ENCODE assay signal across 36 cellular contexts in the genomic region with DNA sequence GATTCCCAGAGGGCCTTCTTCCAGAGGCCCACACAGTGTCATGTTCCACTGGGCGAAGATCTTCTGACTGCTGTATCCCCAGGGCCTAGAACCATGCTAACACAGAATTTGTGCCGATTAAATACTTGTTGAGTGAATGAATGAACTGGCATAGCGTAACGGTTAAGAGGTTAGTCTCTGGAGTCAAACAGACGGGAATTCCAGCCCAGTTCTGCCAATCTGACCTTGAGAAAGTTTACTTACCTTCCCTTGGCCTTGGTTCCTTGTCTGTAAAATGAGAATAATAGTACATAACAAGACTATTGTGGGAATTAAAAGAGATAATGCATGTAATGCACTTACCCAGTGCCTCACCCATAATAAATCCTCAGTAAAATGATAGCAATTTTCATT. TPM values are rescaled to one million over a fixed set of nuclear protein-coding genes. Genes with fewer than 3 reads are reported as not detected.
"Had no signal": no experiment of that assay in that cellular context is flagged by ENCODE, and none has a peak within 500 bp of the region (broad histone marks: within the 10 kb centered on the region; RNA-seq: fewer than 3 reads in every experiment).

No MANE protein-coding gene starts in this region.

- H3K27me3 Mint-ChIP-seq: activated B cell treated with CpG ODN at 0.5 μM for 24 hours; activated CD4-positive, alpha-beta T cell treated with anti-CD3 and anti-CD28 coated beads, Interleukin-2, amount 10 ng/mL, durations not matched to agents 7 days and 5 days; activated naive CD4-positive, alpha-beta T cell treated with anti-CD3 and anti-CD28 coated beads, Interleukin-2, amount 50 U/mL, for 24 hours; activated naive CD8-positive, alpha-beta T cell treated with anti-CD3 and anti-CD28 coated beads, Interleukin-2, amount 10 ng/mL, durations not matched to agents 7 days and 5 days had no signal

- H3K27me3 ChIP-seq: ascending aorta, Peyer's patch, SJSA1 had no signal

- H3K36me3 Mint-ChIP-seq: activated naive CD4-positive, alpha-beta T cell treated with anti-CD3 and anti-CD28 coated beads, Interleukin-2, amount 50 U/mL, for 24 hours; brain had no signal

- ATAC-seq: activated CD8-positive, alpha-beta T cell treated with anti-CD3 and anti-CD28 coated beads, Interleukin-2, amount 10 ng/mL, durations not matched to agents 7 days and 5 days; PC-3 had no signal

- H3K4me3 Mint-ChIP-seq: activated B cell treated with CpG ODN at 0.5 μM for 24 hours; activated CD4-positive, alpha-beta T cell treated with anti-CD3 and anti-CD28 coated beads, Interleukin-2, amount 10 ng/mL, durations not matched to agents 7 days and 5 days; activated CD8-positive, alpha-beta T cell treated with anti-CD3 and anti-CD28 coated beads, Interleukin-2, amount 10 ng/mL, durations not matched to agents 7 days and 5 days; activated naive CD4-positive, alpha-beta T cell treated with anti-CD3 and anti-CD28 coated beads, Interleukin-2, amount 50 U/mL, for 24 hours; activated naive CD8-positive, alpha-beta T cell treated with anti-CD3 and anti-CD28 coated beads, Interleukin-2, amount 10 ng/mL, durations not matched to agents 7 days and 5 days; activated T-cell treated with anti-CD3 and anti-CD28 coated beads, Interleukin-2, amount 50 U/mL, for 24 hours; brain had no signal

- H3K27ac Mint-ChIP-seq: activated B cell treated with CpG ODN at 0.5 μM for 24 hours; activated CD4-positive, alpha-beta T cell treated with anti-CD3 and anti-CD28 coated beads, Interleukin-2, amount 10 ng/mL, durations not matched to agents 7 days and 5 days; activated CD8-positive, alpha-beta T cell treated with anti-CD3 and anti-CD28 coated beads, Interleukin-2, amount 10 ng/mL, durations not matched to agents 7 days and 5 days; activated naive CD4-positive, alpha-beta T cell treated with anti-CD3 and anti-CD28 coated beads, Interleukin-2, amount 50 U/mL, for 24 hours; activated naive CD8-positive, alpha-beta T cell treated with anti-CD3 and anti-CD28 coated beads, Interleukin-2, amount 10 ng/mL, durations not matched to agents 7 days and 5 days; activated T-helper 2 cell treated with anti-CD3 and anti-CD28 coated beads, Interferon-gamma antibody, Interleukin-2, Interleukin-4, amounts not matched to agents 10 μg/mL and 5 μg/mL and 100 μg/mL, durations not matched to agents 14 hours and 24 hours and 36 hours had no signal

- H3K9ac ChIP-seq: KMS-11 had no signal

- FAIRE-seq: bronchial epithelial cell had no signal

- H3K4me3 ChIP-seq: ascending aorta, Peyer's patch, SJSA1 had no signal

- H3K9me3 ChIP-seq: ascending aorta, Peyer's patch, SJSA1 had no signal

- H3K4me1 ChIP-seq: ascending aorta, Peyer's patch had no signal

- H3K27ac ChIP-seq: ascending aorta, KMS-11, Peyer's patch, SJSA1, VCaP had no signal

- DNase-seq: activated B cell treated with CpG ODN at 0.5 μM for 24 hours; activated CD4-positive, alpha-beta T cell treated with anti-CD3 and anti-CD28 coated beads, Interleukin-2, amount 10 ng/mL, durations not matched to agents 7 days and 5 days; activated CD4-positive, alpha-beta T cell treated with anti-CD3 and anti-CD28 coated beads, Interleukin-2, amount 50 U/mL, for 48 hours; activated CD8-positive, alpha-beta T cell treated with anti-CD3 and anti-CD28 coated beads, Interleukin-2, amount 10 ng/mL, durations not matched to agents 7 days and 5 days; activated gamma-delta T cell; activated naive CD4-positive, alpha-beta T cell treated with Interleukin-2 at 50 U/mL for 16 hours; activated naive CD8-positive, alpha-beta T cell treated with anti-CD3 and anti-CD28 coated beads, Interleukin-2, amount 10 ng/mL, durations not matched to agents 7 days and 5 days; activated T-cell treated with anti-CD3 and anti-CD28 coated beads, Interleukin-2, amount 50 U/mL, for 24 hours; amygdala; caudate nucleus; cerebellar nuclear complex; MM.1S; MV-4-11; NCI-H1092; NCI-H187; NCI-H2081; NCI-H2171 treated with DMSO at 0.1 percent for 48 hours; NCI-H2227 treated with DMSO at 0.1 percent for 48 hours; NCI-H446; NCI-H526 treated with DMSO at 0.1 percent for 48 hours; NCI-H774; PC-3; Peyer's patch; RPMI8226; SW 1271; T-helper 1 cell; T-helper 2 cell; T-helper 9 cell had no signal

- H3K36me3 ChIP-seq: ascending aorta, Peyer's patch, SJSA1 had no signal

- H3K9me3 Mint-ChIP-seq: activated B cell treated with CpG ODN at 0.5 μM for 24 hours; activated naive CD4-positive, alpha-beta T cell treated with anti-CD3 and anti-CD28 coated beads, Interleukin-2, amount 50 U/mL, for 24 hours; activated naive CD8-positive, alpha-beta T cell treated with anti-CD3 and anti-CD28 coated beads, Interleukin-2, amount 10 ng/mL, durations not matched to agents 7 days and 5 days; activated T-cell treated with anti-CD3 and anti-CD28 coated beads, Interleukin-2, amount 50 U/mL, for 24 hours; activated T-helper 2 cell treated with anti-CD3 and anti-CD28 coated beads, Interferon-gamma antibody, Interleukin-2, Interleukin-4, amounts not matched to agents 10 μg/mL and 5 μg/mL and 100 μg/mL, durations not matched to agents 14 hours and 24 hours and 36 hours had no signal

- H3K4me2 ChIP-seq: KMS-11 had no signal

RNA-seq across cellular contexts. Expression of gene PLAC1, which starts 58.3 kb away (rescaled TPM):
- total RNA-seq: activated B cell treated with CpG ODN at 0.5 μM for 24 hours; activated CD4-positive, alpha-beta T cell treated with anti-CD3 and anti-CD28 coated beads, Interleukin-2, amount 10 ng/mL, durations not matched to agents 7 days and 5 days; activated CD8-positive, alpha-beta T cell treated with anti-CD3 and anti-CD28 coated beads, Interleukin-2, amount 10 ng/mL, durations not matched to agents 7 days and 5 days; activated naive CD8-positive, alpha-beta T cell treated with anti-CD3 and anti-CD28 coated beads, Interleukin-2, amount 10 ng/mL, durations not matched to agents 7 days and 5 days; activated T-helper 2 cell treated with anti-CD3 and anti-CD28 coated beads, Interferon-gamma antibody, Interleukin-2, Interleukin-4, amounts not matched to agents 10 μg/mL and 5 μg/mL and 100 μg/mL, durations not matched to agents 14 hours and 24 hours and 36 hours; ascending aorta; Peyer's patch; SJSA1 had no signal
